In genomic region chr12:100986595-100987547, GRCh38 we compare ENCODE assay signal across 15 cellular contexts.
A peak's percentile ranks its signal among the peaks of the same experiment; 100 is the strongest.
DNase-seq lines count a peak whose midpoint lies in the region; ATAC-seq and TF ChIP-seq lines count a peak whose summit lies in the region.
"Had no signal": no experiment of that assay in that cellular context is flagged by ENCODE, and none has a peak within 500 bp of the region (broad histone marks: within the 10 kb centered on the region; RNA-seq: fewer than 3 reads in every experiment).

No MANE protein-coding gene starts in this region.

- H3K36me3 ChIP-seq in GM23338 (ENCODE audit: insufficient read depth) (no peaks in the 10 kb centered on the region), mesendoderm (ENCODE audit: control insufficient read depth, insufficient read depth, low read length) (no peaks in the 10 kb centered on the region)

- H3K4me1 Mint-ChIP-seq in GM23338: peaks cover 26% of the 10 kb centered on the region

- peak overlapping the region; percentile 45 for H3K4me2 ChIP-seq in GM23338
- no peak overlapping the region for H3K4me2 ChIP-seq in mesendoderm (ENCODE audit: low read length)

- H3K27me3 Mint-ChIP-seq in GM23338 (ENCODE audit: insufficient read depth, low read depth, poor library complexity): no peaks in the 10 kb centered on the region

- H3K27ac ChIP-seq in GM23338 (ENCODE audit: low read depth) (peak overlapping the region; percentile 7; the same call in 1 of the 2 replicates), mesendoderm (ENCODE audit: low read depth, low read length) (peak overlapping the region; percentile 32)
- H3K27ac ChIP-seq: C4-2B had no signal

- no peak overlapping the region for H2AK5ac ChIP-seq in mesendoderm (ENCODE audit: low read length)

- H3K4me1 ChIP-seq in GM23338 (ENCODE audit: insufficient read depth) (peaks cover 21% of the 10 kb centered on the region), mesendoderm (ENCODE audit: control insufficient read depth, low read depth, low read length) (peaks cover 11% of the 10 kb centered on the region)

- H3K4me3 ChIP-seq in AG04449 (ENCODE audit: low read depth, low read length): no peak overlapping the region
- no peak overlapping the region for H3K4me3 ChIP-seq in GM23338
- no peak overlapping the region for H3K4me3 ChIP-seq in astrocyte of the spinal cord (ENCODE audit: low read depth, low read length)
- no peak overlapping the region for H3K4me3 ChIP-seq in mesendoderm (ENCODE audit: low read length)

- no peak overlapping the region for H2BK120ac ChIP-seq in mesendoderm (ENCODE audit: low read depth, low read length)

- H3K9me3 Mint-ChIP-seq in GM23338: no peaks in the 10 kb centered on the region
- H3K9me3 Mint-ChIP-seq: activated CD4-positive, alpha-beta memory T cell treated with anti-CD3 and anti-CD28 coated beads for 36 hours had no signal

- H3K9ac ChIP-seq in mesendoderm (ENCODE audit: low read length): no peak overlapping the region

- H2BK5ac ChIP-seq in mesendoderm (ENCODE audit: low read length): no peak overlapping the region

- H3F3A ChIP-seq in GM23338 (replicated peaks; ENCODE audit: low read depth): no peaks in the 10 kb centered on the region

- DNase-seq in AG04449 (ENCODE audit: low read depth, low spot score): peak; percentile 29
- DNase-seq in GM23338 (ENCODE audit: low spot score): peak; percentile 54
- peak; percentile 44 for DNase-seq in astrocyte of the spinal cord (ENCODE audit: low read depth, low spot score)
- peak; percentile 66 for DNase-seq in mesendoderm
- no peak for DNase-seq in mesenteric fat pad (ENCODE audit: low spot score)
- DNase-seq: activated naive CD4-positive, alpha-beta T cell treated with Interleukin-2 at 50 U/mL for 16 hours; kidney; stimulated activated CD4-positive, alpha-beta T cell treated with anti-CD3 and anti-CD28 coated beads, Interleukin-1b, Interleukin-23, amount 100 ng/mL, for 48 hours; T-helper 2 cell had no signal

- CTCF ChIA-PET in AG04449 (lab: Yijun Ruan, JAX): no interaction called here

- no peak overlapping the region; the same call in 2 of the 3 replicates for H3K4me3 Mint-ChIP-seq in GM23338
- H3K4me3 Mint-ChIP-seq: activated CD4-positive, alpha-beta memory T cell treated with anti-CD3 and anti-CD28 coated beads for 36 hours had no signal

- 0 out of 2 replicates have a peak overlapping the region, but pooled peaks have one; percentile 11 for H2AFZ ChIP-seq in GM23338

- H3K9me2 ChIP-seq in GM23338 (ENCODE audit: insufficient read depth): peaks cover 3% of the 10 kb centered on the region; the same call in 1 of the 2 replicates

- H3K56ac ChIP-seq in mesendoderm (ENCODE audit: low read length): peak overlapping the region; percentile 59

- no peak overlapping the region for H4K5ac ChIP-seq in mesendoderm (ENCODE audit: low read length)

- H4K8ac ChIP-seq in mesendoderm (ENCODE audit: low read depth, low read length): no peak overlapping the region

- ATAC-seq in GM23338 (peak; percentile 72), GM21360 (IDR thresholded peaks at IDR 0.05; ENCODE audit: unreplicated experiment) (no peak), GM21576 (IDR thresholded peaks at IDR 0.05; ENCODE audit: unreplicated experiment) (no peak), GM19467 (IDR thresholded peaks at IDR 0.05; ENCODE audit: unreplicated experiment) (no peak)
- ATAC-seq: Panc1 had no signal

- H3K18ac ChIP-seq in mesendoderm (ENCODE audit: low read length): peak overlapping the region; percentile 33

- POLR2A ChIA-PET in AG04449 (lab: Yijun Ruan, JAX): no interaction called here

- no peaks in the 10 kb centered on the region for H4K20me1 ChIP-seq in GM23338 (replicated peaks; ENCODE audit: insufficient read depth)

- H3K23ac ChIP-seq in mesendoderm (ENCODE audit: low read length): no peak overlapping the region

- H3K36me3 Mint-ChIP-seq in GM23338 (ENCODE audit: low read depth): no peaks in the 10 kb centered on the region
- H3K36me3 Mint-ChIP-seq: activated CD4-positive, alpha-beta memory T cell treated with anti-CD3 and anti-CD28 coated beads for 36 hours had no signal

- TF ChIP-seq CTCF in AG04449 (IDR thresholded peaks at IDR 0.05; ENCODE audit: insufficient read depth, low read length, missing control alignments) (no peak), GM23338 (conservative IDR thresholded peaks at IDR 0.05; ENCODE audit: low read depth in 2 of 2) (peak in 1 of 2 experiments; percentile 11; a peak in 1 of 4 replicates), astrocyte of the spinal cord (IDR thresholded peaks at IDR 0.05; ENCODE audit: low read depth, low read length) (no peak)

- in situ Hi-C loops in astrocyte of the spinal cord (cut with HindIII; ENCODE audit: low sequenced_read_pairs): no loop called here

- no peaks in the 10 kb centered on the region for H3K79me2 ChIP-seq in GM23338 (replicated peaks; ENCODE audit: insufficient read depth)
- no peaks in the 10 kb centered on the region for H3K79me2 ChIP-seq in mesendoderm (ENCODE audit: control insufficient read depth, insufficient read depth, low read length)

- H3K27me3 ChIP-seq in GM23338 (ENCODE audit: insufficient read depth): no peaks in the 10 kb centered on the region
- H3K27me3 ChIP-seq in mesendoderm (ENCODE audit: insufficient read depth, low read length, poor library complexity): no peaks in the 10 kb centered on the region

- H3K27ac Mint-ChIP-seq in GM23338: peak overlapping the region; percentile 32; the same call in 1 of the 2 replicates
- H3K27ac Mint-ChIP-seq: activated CD4-positive, alpha-beta memory T cell treated with anti-CD3 and anti-CD28 coated beads for 36 hours had no signal

- WGBS in mesendoderm (ENCODE audit: extremely low coverage, insufficient coverage, low lambda C conversion rate): no CpG with 5 or more reads among the region's 8 CpGs

- no peak overlapping the region for H2BK15ac ChIP-seq in mesendoderm (replicated peaks; ENCODE audit: low read depth)

- H3K79me1 ChIP-seq in mesendoderm (ENCODE audit: low read length): no peaks in the 10 kb centered on the region

- no peak overlapping the region for H3K4ac ChIP-seq in mesendoderm (ENCODE audit: low read depth, low read length)

TF ChIP-seq in GM23338, 12 proteins besides CTCF, POLR2A, EP300 and RAD21 (continues in another document):
- TF ChIP-seq ZNF331 (CRISPR knock-in tag; IDR thresholded peaks at IDR 0.05; ENCODE audit: low read depth) (no peak), EZH2 (IDR thresholded peaks at IDR 0.05; ENCODE audit: low read depth, unreplicated experiment) (no peak), CREB1 (CRISPR knock-in tag; IDR thresholded peaks at IDR 0.05; ENCODE audit: low read depth) (no peak), POLR2AphosphoS5 (IDR thresholded peaks at IDR 0.05; ENCODE audit: low read depth) (no peak), ZNF462 (CRISPR knock-in tag; IDR thresholded peaks at IDR 0.05) (no peak), JUNB (IDR thresholded peaks at IDR 0.05; ENCODE audit: unreplicated experiment) (no peak)
